In the genomic region with DNA sequence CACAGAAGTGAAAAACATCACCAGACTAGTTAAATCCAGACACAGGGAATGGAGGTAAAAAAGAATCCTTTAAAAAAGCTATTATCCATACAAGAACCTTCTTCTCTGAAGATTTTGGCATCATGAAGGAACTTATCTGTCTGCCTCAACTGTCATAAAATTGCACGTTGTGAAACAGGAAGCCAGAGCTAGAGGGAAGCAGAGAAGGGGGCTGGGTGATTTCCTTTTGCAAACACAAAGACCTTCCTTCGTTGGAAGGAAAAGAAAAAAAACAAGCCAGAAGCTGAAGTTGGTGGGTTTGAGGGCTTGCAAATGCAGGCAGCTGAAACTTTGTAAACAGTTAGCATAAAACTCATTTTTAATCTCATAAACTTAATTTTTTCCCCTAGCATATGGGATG, we compare ENCODE assay signal across 11 cellular contexts.
DNase-seq lines count a peak whose midpoint lies in the region; ATAC-seq and TF ChIP-seq lines count a peak whose summit lies in the region.
"Had no signal": no experiment of that assay in that cellular context is flagged by ENCODE, and none has a peak within 500 bp of the region (broad histone marks: within the 10 kb centered on the region; RNA-seq: fewer than 3 reads in every experiment).

No MANE protein-coding gene starts in this region.

- H3K27ac ChIP-seq in spleen (peak overlapping the region in 6 of 8 donors; percentile 4 to 71 (median 46)), coronary artery (no peak overlapping the region)

- DNase-seq in activated naive CD4-positive, alpha-beta T cell treated with anti-CD3 and anti-CD28 coated beads for 36 hours, result no peak
- DNase-seq in activated naive CD4-positive, alpha-beta T cell treated with anti-CD3 and anti-CD28 coated beads, Interleukin-2, amount 50 U/mL, for 16 hours, result no peak
- DNase-seq in NB4 (ENCODE audit: low read depth), result peak; percentile 88
- DNase-seq in activated naive CD8-positive, alpha-beta T cell treated with anti-CD3 and anti-CD28 coated beads for 36 hours, result no peak
- no peak for DNase-seq in spleen
- no peak for DNase-seq in GM19240 (ENCODE audit: insufficient read length, low spot score)
- no peak for DNase-seq in coronary artery (ENCODE audit: low spot score)
- DNase-seq: mammary epithelial cell, NCI-H1930 had no signal

- no peak for ATAC-seq in GM18519 (IDR thresholded peaks at IDR 0.05; ENCODE audit: low FRiP score, unreplicated experiment)

- H3K9me3 ChIP-seq in spleen, result no peaks in the 10 kb centered on the region

- no peak overlapping the region for H3K4me3 ChIP-seq in NB4 (ENCODE audit: low read depth, low read length)
- H3K4me3 ChIP-seq in spleen, result no peak overlapping the region
- H3K4me3 ChIP-seq in coronary artery, result no peak overlapping the region

- H3K4me3 Mint-ChIP-seq in activated naive CD4-positive, alpha-beta T cell treated with anti-CD3 and anti-CD28 coated beads for 36 hours, result no peak overlapping the region
- no peak overlapping the region for H3K4me3 Mint-ChIP-seq in activated naive CD8-positive, alpha-beta T cell treated with anti-CD3 and anti-CD28 coated beads for 36 hours

- CTCF ChIA-PET in activated naive CD4-positive, alpha-beta T cell treated with anti-CD3 and anti-CD28 coated beads for 36 hours (lab: Charles Lee), result interaction anchor here (0.6 to 2.7 kb wide), 8 partner anchors 11 to 296 kb away, joined by 3 to 15 read pairs (median 4); no protein-coding TSS in a partner anchor

- no peak for TF ChIP-seq POLR2A in NB4 (IDR thresholded peaks at IDR 0.05; ENCODE audit: extremely low read depth, insufficient read length)
- no peak for TF ChIP-seq POLR2A in spleen (IDR thresholded peaks at IDR 0.05)

- H3K36me3 ChIP-seq in spleen, result no peaks in the 10 kb centered on the region

- peak overlapping the region; percentile 65 for H3K27ac Mint-ChIP-seq in activated naive CD4-positive, alpha-beta T cell treated with anti-CD3 and anti-CD28 coated beads for 36 hours
- H3K27ac Mint-ChIP-seq in activated naive CD8-positive, alpha-beta T cell treated with anti-CD3 and anti-CD28 coated beads for 36 hours, result peak overlapping the region; percentile 80
- H3K27ac Mint-ChIP-seq: IgD-negative memory B cell had no signal

- TF ChIP-seq CTCF in NB4 (IDR thresholded peaks at IDR 0.05; ENCODE audit: low read depth, low read length) (no peak), spleen (IDR thresholded peaks at IDR 0.05 in 8 of 11, conservative IDR thresholded peaks at IDR 0.05 in 3 of 11) (no peak), coronary artery (IDR thresholded peaks at IDR 0.05) (no peak)

- no peaks in the 10 kb centered on the region for H3K27me3 Mint-ChIP-seq in activated naive CD4-positive, alpha-beta T cell treated with anti-CD3 and anti-CD28 coated beads for 36 hours (ENCODE audit: low read depth)
- no peaks in the 10 kb centered on the region for H3K27me3 Mint-ChIP-seq in activated naive CD8-positive, alpha-beta T cell treated with anti-CD3 and anti-CD28 coated beads for 36 hours

- H3K4me1 Mint-ChIP-seq in activated naive CD4-positive, alpha-beta T cell treated with anti-CD3 and anti-CD28 coated beads for 36 hours (ENCODE audit: low read depth), result peaks cover 65% of the 10 kb centered on the region
- peaks cover 54% of the 10 kb centered on the region for H3K4me1 Mint-ChIP-seq in activated naive CD8-positive, alpha-beta T cell treated with anti-CD3 and anti-CD28 coated beads for 36 hours

- peaks cover 0 to 33% (median 11%) of the 10 kb centered on the region in 6 donors for H3K4me1 ChIP-seq in spleen

- no peaks in the 10 kb centered on the region for H3K9me3 Mint-ChIP-seq in activated naive CD4-positive, alpha-beta T cell treated with anti-CD3 and anti-CD28 coated beads for 36 hours
- H3K9me3 Mint-ChIP-seq in activated naive CD8-positive, alpha-beta T cell treated with anti-CD3 and anti-CD28 coated beads for 36 hours, result peaks cover 34% of the 10 kb centered on the region

- WGBS in spleen, 5 donors, result 0 to 3% (median 1%) methylated on average over 2 of the region's 2 CpGs

- H3K27me3 ChIP-seq in spleen (replicated peaks in 1 of 7), result no peaks in the 10 kb centered on the region

- H3K36me3 Mint-ChIP-seq in activated naive CD4-positive, alpha-beta T cell treated with anti-CD3 and anti-CD28 coated beads for 36 hours (ENCODE audit: low read depth), result peaks cover 11% of the 10 kb centered on the region
- peaks cover 50% of the 10 kb centered on the region for H3K36me3 Mint-ChIP-seq in activated naive CD8-positive, alpha-beta T cell treated with anti-CD3 and anti-CD28 coated beads for 36 hours
- H3K36me3 Mint-ChIP-seq: IgD-negative memory B cell had no signal

- intact Hi-C loops in activated naive CD4-positive, alpha-beta T cell treated with anti-CD3 and anti-CD28 coated beads for 36 hours (cut with micrococcal nuclease), result no loop called here
- intact Hi-C loops in spleen (cut with DNase I; ENCODE audit: low total_unique reads), result no loop called here

Comparison
In these comparisons a context has a peak if more than half of its experiments do, and no peak if none do; other contexts are left out.
1. H3K27ac ChIP-seq: peak in spleen (6 of 8); none in coronary artery (0 of 2).